In genomic region chr11:128928400-128928799, GRCh38 we compare ENCODE assay signal across 8 cellular contexts. TPM values are rescaled to one million over a fixed set of nuclear protein-coding genes. Genes with fewer than 3 reads are reported as not detected.
A peak's percentile ranks its signal among the peaks of the same experiment; 100 is the strongest.
DNase-seq lines count a peak whose midpoint lies in the region; ATAC-seq and TF ChIP-seq lines count a peak whose summit lies in the region.

No MANE protein-coding gene starts in this region.

- H3K27me3 Mint-ChIP-seq in activated naive CD4-positive, alpha-beta T cell treated with anti-CD3 and anti-CD28 coated beads, Interleukin-2, amount 10 ng/mL, durations not matched to agents 7 days and 5 days = peaks cover 23% of the 10 kb centered on the region

- TF ChIP-seq CTCF in Loucy (conservative IDR thresholded peaks at IDR 0.05; ENCODE audit: low read length) = no peak
- TF ChIP-seq CTCF in transverse colon (IDR thresholded peaks at IDR 0.05) = no peak
- no peak for TF ChIP-seq CTCF in stomach (IDR thresholded peaks at IDR 0.05)

- peak; percentile 99 for ATAC-seq in HG02678 (IDR thresholded peaks at IDR 0.05; ENCODE audit: unreplicated experiment)

- no peak overlapping the region for H3K4me3 Mint-ChIP-seq in activated naive CD4-positive, alpha-beta T cell treated with anti-CD3 and anti-CD28 coated beads, Interleukin-2, amount 10 ng/mL, durations not matched to agents 7 days and 5 days

- 10 to 20% methylated on average over 3 to 5 of the region's 5 CpGs for WGBS in transverse colon (ENCODE audit: low coverage in 1 of 2), 2 donors
- 50 to 65% (median 55%) methylated on average over 5 of the region's 5 CpGs for WGBS in stomach, 5 donors

- no peaks in the 10 kb centered on the region for H3K27me3 ChIP-seq in Loucy (ENCODE audit: insufficient read depth, low read length, poor library complexity, severe bottlenecking)
- H3K27me3 ChIP-seq in transverse colon = no peaks in the 10 kb centered on the region
- H3K27me3 ChIP-seq in stomach = peaks cover 0 to 5% (median 0%) of the 10 kb centered on the region in 3 donors

- H3K4me2 ChIP-seq in Loucy (ENCODE audit: low read depth, low read length, poor library complexity, severe bottlenecking) = peak overlapping the region; percentile 23

- H3K79me2 ChIP-seq in Loucy (ENCODE audit: insufficient read depth, low read length) = no peaks in the 10 kb centered on the region

- TF ChIP-seq EP300 in transverse colon (IDR thresholded peaks at IDR 0.05; ENCODE audit: low read depth) (no peak), stomach (IDR thresholded peaks at IDR 0.05) (no peak)

- no peaks in the 10 kb centered on the region for H3K36me3 ChIP-seq in Loucy (ENCODE audit: insufficient read depth, low read length)
- H3K36me3 ChIP-seq in transverse colon = no peaks in the 10 kb centered on the region
- H3K36me3 ChIP-seq in stomach = no peaks in the 10 kb centered on the region

- peak; percentile 51 for DNase-seq in activated naive CD4-positive, alpha-beta T cell treated with anti-CD3 and anti-CD28 coated beads, Interleukin-2, amount 10 ng/mL, durations not matched to agents 7 days and 5 days
- DNase-seq in activated naive CD4-positive, alpha-beta T cell treated with anti-CD3 and anti-CD28 coated beads, Interleukin-2, amount 50 U/mL, for 16 hours = no peak
- DNase-seq in transverse colon (peak; percentile 47), stomach (no peak), NCI-H128 (lab: John Stamatoyannopoulos, UW; ENCODE audit: unreplicated experiment) (no peak)
- DNase-seq in central memory CD4-positive, alpha-beta T cell = no peak

- in situ Hi-C loops in transverse colon (cut with MboI; ENCODE audit: low pct_ligation_motif_present in 1 of 4, low pct_unique_long_range_greater_than_20kb in 1 of 4, low sequenced_read_pairs in 3 of 4) = no loop called here

- H3K4me1 ChIP-seq in Loucy (ENCODE audit: insufficient read depth, low read length, poor library complexity, severe bottlenecking) = no peaks in the 10 kb centered on the region
- no peaks in the 10 kb centered on the region for H3K4me1 ChIP-seq in transverse colon
- no peaks in the 10 kb centered on the region for H3K4me1 ChIP-seq in stomach

- no peaks in the 10 kb centered on the region for H3F3A ChIP-seq in Loucy (ENCODE audit: low read depth)

- no peaks in the 10 kb centered on the region for H3K36me3 Mint-ChIP-seq in activated naive CD4-positive, alpha-beta T cell treated with anti-CD3 and anti-CD28 coated beads, Interleukin-2, amount 10 ng/mL, durations not matched to agents 7 days and 5 days

- H3K9ac ChIP-seq in Loucy (ENCODE audit: low read depth, low read length, poor library complexity, severe bottlenecking) = no peak overlapping the region

- no peak overlapping the region for H3K4me3 ChIP-seq in Loucy (ENCODE audit: low read length, poor library complexity, severe bottlenecking)
- H3K4me3 ChIP-seq in transverse colon = no peak overlapping the region
- no peak overlapping the region for H3K4me3 ChIP-seq in stomach

- H3K27ac ChIP-seq in transverse colon = no peak overlapping the region
- H3K27ac ChIP-seq in stomach = no peak overlapping the region

- no peaks in the 10 kb centered on the region for H3K9me2 ChIP-seq in Loucy (replicated peaks; ENCODE audit: low read depth, low read length)

- no peaks in the 10 kb centered on the region for H3K9me3 ChIP-seq in Loucy (ENCODE audit: insufficient read depth, low read depth, low read length)
- H3K9me3 ChIP-seq in transverse colon = no peaks in the 10 kb centered on the region
- no peaks in the 10 kb centered on the region for H3K9me3 ChIP-seq in stomach

- H3K27ac Mint-ChIP-seq in activated naive CD4-positive, alpha-beta T cell treated with anti-CD3 and anti-CD28 coated beads, Interleukin-2, amount 10 ng/mL, durations not matched to agents 7 days and 5 days = no peak overlapping the region

- H3K4me1 Mint-ChIP-seq in activated naive CD4-positive, alpha-beta T cell treated with anti-CD3 and anti-CD28 coated beads, Interleukin-2, amount 10 ng/mL, durations not matched to agents 7 days and 5 days = peaks cover 13% of the 10 kb centered on the region

- intact Hi-C loops in transverse colon (cut with DNase I; ENCODE audit: low total_unique reads) (no loop called here), stomach (cut with DNase I; ENCODE audit: low total_unique reads) (no loop called here)

- CTCF ChIA-PET in activated naive CD4-positive, alpha-beta T cell treated with anti-CD3 and anti-CD28 coated beads, Interleukin-2, amount 10 ng/mL, durations not matched to agents 7 days and 5 days (lab: Charles Lee) = interaction anchor here (1.5 to 1.6 kb wide), 2 partner anchors 26 to 43 kb away, joined by 3 to 9 read pairs; no protein-coding TSS in a partner anchor

- H4K20me1 ChIP-seq in Loucy (ENCODE audit: insufficient read depth, low read length, poor library complexity, severe bottlenecking) = no peaks in the 10 kb centered on the region

- H2AFZ ChIP-seq in Loucy (ENCODE audit: low read length) = peak overlapping the region; percentile 42

- no peaks in the 10 kb centered on the region for H3K9me3 Mint-ChIP-seq in activated naive CD4-positive, alpha-beta T cell treated with anti-CD3 and anti-CD28 coated beads, Interleukin-2, amount 10 ng/mL, durations not matched to agents 7 days and 5 days

- no peak for TF ChIP-seq POLR2A in transverse colon (IDR thresholded peaks at IDR 0.05)
- no peak for TF ChIP-seq POLR2A in stomach (IDR thresholded peaks at IDR 0.05)

RNA-seq across cellular contexts. Expression of gene TP53AIP1, which starts 14.3 kb away (rescaled TPM):
- total RNA-seq in transverse colon (under 1 TPM in 3 of 4 donors, not detected in 1; 0.20 to 0.48 (median 0.41) TPM), stomach (not detected)
- polyA plus RNA-seq in stomach = 10 to 100 TPM in 1 of 3 donors, not detected in 2; 22.4 TPM

RNA-seq across cellular contexts. Expression of gene KCNJ5, which starts 37.2 kb away (rescaled TPM):
- 10 to 100 TPM in 2 of 4 donors, under 1 TPM in 2; 0.14 to 17.1 (median 7.4) TPM for total RNA-seq in transverse colon
- total RNA-seq in stomach = 1 to 10 TPM in 1 of 5 donors, under 1 TPM in 2, not detected in 2; 0.58 to 1.9 (median 0.73) TPM
- 1 to 10 TPM in 1 of 3 donors, under 1 TPM in 2; 0.25 to 1.3 (median 0.92) TPM for polyA plus RNA-seq in stomach

Comparison
In these comparisons a context has a peak if more than half of its experiments do, and no peak if none do; other contexts are left out.
1. DNase-seq: peak in activated naive CD4-positive, alpha-beta T cell treated with anti-CD3 and anti-CD28 coated beads, Interleukin-2, amount 10 ng/mL, durations not matched to agents 7 days and 5 days (single experiment) and transverse colon (single experiment); none in activated naive CD4-positive, alpha-beta T cell treated with anti-CD3 and anti-CD28 coated beads, Interleukin-2, amount 50 U/mL, for 16 hours (single experiment), stomach (single experiment), central memory CD4-positive, alpha-beta T cell (single experiment) and NCI-H128 (single experiment).